Comparison of ENCODE assay signal across 8 cellular contexts in the genomic region with DNA sequence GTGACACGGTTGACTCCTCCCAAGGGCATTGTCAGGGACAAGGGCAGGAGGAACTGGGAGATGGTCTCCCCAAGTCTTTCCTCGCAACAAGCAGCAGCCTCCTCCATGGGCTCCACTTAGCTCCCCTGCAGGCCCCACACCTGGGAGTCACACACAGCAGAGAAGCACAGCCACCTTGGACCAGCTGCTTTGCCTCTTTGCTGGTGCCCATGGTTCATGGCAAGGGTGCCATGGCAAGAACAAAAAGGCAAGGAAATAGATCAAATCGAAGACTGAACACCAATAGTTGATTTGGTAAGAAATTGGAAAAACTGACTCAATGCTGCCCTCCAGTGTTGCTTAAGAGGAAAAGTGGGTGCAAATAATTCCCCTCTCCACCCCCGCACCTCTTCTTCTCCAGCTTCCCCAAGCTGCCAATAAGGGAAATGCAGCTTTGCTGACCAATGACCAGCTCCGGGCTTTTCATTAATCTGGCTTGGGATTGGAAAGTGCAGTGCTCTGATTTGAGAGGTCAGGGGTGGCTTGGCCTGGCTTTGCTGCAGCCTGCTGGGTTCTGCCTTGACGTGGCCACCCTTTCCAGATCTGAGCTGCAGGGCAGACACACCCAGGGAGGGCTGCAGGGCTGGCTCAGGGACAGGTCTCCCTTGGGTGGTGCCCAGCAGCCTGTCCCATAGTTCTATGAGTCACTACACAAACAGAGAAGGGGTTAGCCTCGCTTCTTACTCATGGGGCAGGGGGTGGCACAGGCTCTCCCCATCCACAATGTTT.
A peak's percentile ranks its signal among the peaks of the same experiment; 100 is the strongest.
DNase-seq lines count a peak whose midpoint lies in the region; ATAC-seq, FAIRE-seq and TF ChIP-seq lines count a peak whose summit lies in the region.

No MANE protein-coding gene starts in this region.

- no peak for ATAC-seq in GM19395 (IDR thresholded peaks at IDR 0.05; ENCODE audit: unreplicated experiment)

- H3K27me3 ChIP-seq in GM23248 (replicated peaks; ENCODE audit: insufficient read depth) (no peaks in the 10 kb centered on the region), breast epithelium (no peaks in the 10 kb centered on the region), small intestine (ENCODE audit: control insufficient read depth in 2 of 2, insufficient read depth in 2 of 2, low read length in 2 of 2) (no peaks in the 10 kb centered on the region)

- H3K27ac ChIP-seq in GM23248: peak overlapping the region; percentile 59
- H3K27ac ChIP-seq in breast epithelium: peak overlapping the region in 1 of 2 donors; percentile 59
- peak overlapping the region in 1 of 2 donors; percentile 12 for H3K27ac ChIP-seq in small intestine (ENCODE audit: low read depth in 1 of 2, low read length in 1 of 2)

- TF ChIP-seq POLR2A in breast epithelium (IDR thresholded peaks at IDR 0.05): no peak

- TF ChIP-seq CTCF in breast epithelium (IDR thresholded peaks at IDR 0.05): peak; percentile 70 to 95 (median 93)

- intact Hi-C loops in breast epithelium (cut with DNase I; ENCODE audit: low total_unique reads): loop anchor here (10.0 kb wide), 2 partner anchors 114 to 284 kb away; no protein-coding TSS in a partner anchor

- no peaks in the 10 kb centered on the region for H4K20me1 ChIP-seq in GM23248 (ENCODE audit: insufficient read depth)

- peaks cover 16% of the 10 kb centered on the region for H3K4me1 ChIP-seq in GM23248 (ENCODE audit: insufficient read depth)
- H3K4me1 ChIP-seq in breast epithelium: peaks cover 0 to 3% of the 10 kb centered on the region in 2 donors
- H3K4me1 ChIP-seq in small intestine (ENCODE audit: control insufficient read depth in 2 of 2, insufficient read depth in 1 of 2, low read depth in 1 of 2, low read length in 1 of 2): peaks cover 0 to 3% of the 10 kb centered on the region in 2 donors

- peak overlapping the region; percentile 44; the same call in 1 of the 2 replicates for H2AFZ ChIP-seq in GM23248

- H3K36me3 ChIP-seq in GM23248 (ENCODE audit: low read depth) (no peaks in the 10 kb centered on the region), breast epithelium (no peaks in the 10 kb centered on the region), small intestine (ENCODE audit: control insufficient read depth in 2 of 2, insufficient read depth in 2 of 2, low read length in 2 of 2) (no peaks in the 10 kb centered on the region)

- peak overlapping the region; percentile 58 for H3K9ac ChIP-seq in GM23248

- in situ Hi-C loops in GM23248 (cut with MboI): no loop called here

- H3F3A ChIP-seq in GM23248 (ENCODE audit: insufficient read depth): no peaks in the 10 kb centered on the region

- H3K4me2 ChIP-seq in GM23248 (ENCODE audit: unreplicated experiment): peak overlapping the region; percentile 50

- 14 to 16% methylated on average over 7 of the region's 7 CpGs for WGBS in GM23248 (ENCODE audit: low coverage in 1 of 2, low lambda C conversion rate in 2 of 2, missing lambda C conversion rate in 2 of 2), 2 experiments
- WGBS in small intestine, 3 donors: 18 to 27% (median 20%) methylated on average over 7 of the region's 7 CpGs

- FAIRE-seq in small intestine (lab: Jason Lieb, UNC): peak; percentile 51

- H3K4me3 ChIP-seq in GM23248: no peak overlapping the region
- H3K4me3 ChIP-seq in breast epithelium: no peak overlapping the region
- H3K4me3 ChIP-seq in small intestine (ENCODE audit: low read depth in 1 of 2, low read length in 2 of 2): no peak overlapping the region

- H3K9me3 ChIP-seq in GM23248 (ENCODE audit: low read depth) (no peaks in the 10 kb centered on the region), breast epithelium (peaks cover 0 to 11% of the 10 kb centered on the region in 2 donors), small intestine (ENCODE audit: control insufficient read depth, low read depth) (no peaks in the 10 kb centered on the region)

- peak; percentile 3 for DNase-seq in DMS153 treated with DMSO at 0.1 percent for 48 hours (lab: John Stamatoyannopoulos, UW; ENCODE audit: unreplicated experiment)
- peak; percentile 94 for DNase-seq in GM23248
- peak; percentile 83 for DNase-seq in NAMALWA (ENCODE audit: low spot score)
- peak; percentile 64 for DNase-seq in SKM-1 (lab: John Stamatoyannopoulos, UW; ENCODE audit: unreplicated experiment)
- DNase-seq in breast epithelium (ENCODE audit: low spot score in 2 of 2): peak in 1 of 2 donors; percentile 45
- peak; percentile 91 for DNase-seq in iPS-NIHi11 (ENCODE audit: low spot score)
- DNase-seq in small intestine: peak; percentile 89

- no peaks in the 10 kb centered on the region for H3K79me2 ChIP-seq in GM23248 (ENCODE audit: insufficient read depth)

- H3K9me2 ChIP-seq in GM23248 (ENCODE audit: insufficient read depth): no peaks in the 10 kb centered on the region
